8 cellular contexts compared by ENCODE assay signal in the genomic region with DNA sequence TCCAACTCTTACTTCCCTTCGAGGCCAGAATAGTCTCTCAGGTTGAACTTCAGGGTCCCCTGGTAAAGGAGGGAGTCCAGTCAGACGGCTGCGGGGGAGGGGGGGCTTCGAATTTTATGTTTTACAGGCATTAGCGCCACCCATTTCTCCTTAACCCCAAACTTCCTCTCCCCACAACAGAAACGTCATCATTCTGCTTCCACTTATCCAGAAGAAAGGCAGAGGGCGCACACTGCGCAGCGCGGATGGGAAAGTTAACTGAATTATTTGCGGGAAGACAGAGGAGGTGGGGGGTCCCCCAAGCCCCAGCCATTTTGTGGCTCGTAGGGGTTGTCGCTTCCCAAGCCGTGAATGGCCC. TPM values are rescaled to one million over a fixed set of nuclear protein-coding genes. Genes with fewer than 3 reads are reported as not detected.
A peak's percentile ranks its signal among the peaks of the same experiment; 100 is the strongest.
DNase-seq lines count a peak whose midpoint lies in the region; ATAC-seq and TF ChIP-seq lines count a peak whose summit lies in the region.

No MANE protein-coding gene starts in this region.

- peak overlapping the region; percentile 93 for H3K4me3 Mint-ChIP-seq in activated naive CD8-positive, alpha-beta T cell treated with anti-CD3 and anti-CD28 coated beads for 36 hours

- peaks cover 64% of the 10 kb centered on the region for H3K4me1 Mint-ChIP-seq in activated naive CD8-positive, alpha-beta T cell treated with anti-CD3 and anti-CD28 coated beads for 36 hours

- DNase-seq in ACHN: peak; percentile 90
- DNase-seq in NCI-H510A treated with DMSO at 0.1 percent for 48 hours (lab: John Stamatoyannopoulos, UW): peak; percentile 58
- no peak for DNase-seq in activated naive CD8-positive, alpha-beta T cell treated with anti-CD3 and anti-CD28 coated beads for 36 hours
- DNase-seq in head of caudate nucleus: peak in 36 of 42 donors; percentile 68 to 91 (median 81)
- DNase-seq in occipital lobe (lab: John Stamatoyannopoulos, UW): peak; percentile 80

- intact Hi-C loops in head of caudate nucleus (cut with DNase I): loop anchor here (1.0 kb wide), 1 partner anchor 30 kb away; the partner anchor contains the start of gene S100B

- peaks cover 5% of the 10 kb centered on the region for H3K36me3 Mint-ChIP-seq in activated naive CD8-positive, alpha-beta T cell treated with anti-CD3 and anti-CD28 coated beads for 36 hours

- no peaks in the 10 kb centered on the region for H3K27me3 Mint-ChIP-seq in activated naive CD8-positive, alpha-beta T cell treated with anti-CD3 and anti-CD28 coated beads for 36 hours

- 0 out of 3 replicates have a peak, but pooled peaks have one; percentile 16 for TF ChIP-seq CTCF in GM12872 (IDR thresholded peaks at IDR 0.05; ENCODE audit: insufficient read depth, low read depth, low read length)

- in situ Hi-C loops in ACHN (cut with HindIII; ENCODE audit: low pct_ligation_motif_present, low pct_unique_long_range_greater_than_20kb, low sequenced_read_pairs): no loop called here

- peak; percentile 21 for ATAC-seq in HG03432 (IDR thresholded peaks at IDR 0.05; ENCODE audit: unreplicated experiment)
- ATAC-seq in HG02763 (IDR thresholded peaks at IDR 0.05; ENCODE audit: unreplicated experiment): no peak

- peaks cover 3% of the 10 kb centered on the region for H3K9me3 Mint-ChIP-seq in activated naive CD8-positive, alpha-beta T cell treated with anti-CD3 and anti-CD28 coated beads for 36 hours

- peak overlapping the region; percentile 94 for H3K27ac Mint-ChIP-seq in activated naive CD8-positive, alpha-beta T cell treated with anti-CD3 and anti-CD28 coated beads for 36 hours

RNA-seq across cellular contexts. Expression of gene PRMT2, which starts 0.5 kb away (rescaled TPM):
- total RNA-seq in activated naive CD8-positive, alpha-beta T cell treated with anti-CD3 and anti-CD28 coated beads for 36 hours: 10 to 100 TPM; 56.8 to 59.9 TPM
- total RNA-seq in occipital lobe: 215 TPM

RNA-seq across cellular contexts. Expression of gene S100B, which starts 30.1 kb away (rescaled TPM):
- 10 to 100 TPM in 1 of 2 experiments, 1 to 10 TPM in 1; 8.7 to 10.5 TPM for total RNA-seq in activated naive CD8-positive, alpha-beta T cell treated with anti-CD3 and anti-CD28 coated beads for 36 hours
- 6.9 TPM for total RNA-seq in occipital lobe
